8 cellular contexts compared by ENCODE assay signal in genomic region chr16:15949210-15950166, GRCh38. TPM values are rescaled to one million over a fixed set of nuclear protein-coding genes. Genes with fewer than 3 reads are reported as not detected.
A peak's percentile ranks its signal among the peaks of the same experiment; 100 is the strongest.
DNase-seq lines count a peak whose midpoint lies in the region; ATAC-seq, FAIRE-seq and TF ChIP-seq lines count a peak whose summit lies in the region.

Gene ABCC1 (plus strand): TSS chr16:15949616. CDS start chr16:15949752, 136 bp downstream.

- 0 out of 2 replicates have a peak, but pooled peaks cover 3% of the 10 kb centered on the region for H3K36me3 ChIP-seq in ACC112 (ENCODE audit: insufficient read depth, low read length)
- H3K36me3 ChIP-seq in iPS-18a (ENCODE audit: control insufficient read depth, low read depth, low read length): no peaks in the 10 kb centered on the region
- H3K36me3 ChIP-seq in small intestine (ENCODE audit: control insufficient read depth in 2 of 2, insufficient read depth in 2 of 2, low read length in 2 of 2): no peaks in the 10 kb centered on the region

- in situ Hi-C loops in astrocyte of the spinal cord (cut with HindIII; ENCODE audit: low sequenced_read_pairs): no loop called here

- H2AFZ ChIP-seq in ACC112 (ENCODE audit: low read length, unreplicated experiment): peak within 1 kb of the TSS; percentile 92

- H3K4me1 ChIP-seq in ACC112 (ENCODE audit: control insufficient read depth, insufficient read depth, low read length, unreplicated experiment) (peaks cover 33% of the 10 kb centered on the region), iPS-18a (ENCODE audit: control insufficient read depth, low read depth, low read length) (peaks cover 5% of the 10 kb centered on the region), small intestine (ENCODE audit: control insufficient read depth in 2 of 2, insufficient read depth in 1 of 2, low read depth in 1 of 2, low read length in 1 of 2) (peaks cover 0 to 15% of the 10 kb centered on the region in 2 donors)

- peaks cover 53% of the 10 kb centered on the region for H3K79me2 ChIP-seq in ACC112 (ENCODE audit: control insufficient read depth, insufficient read depth, low read length, unreplicated experiment)

- H3K9me3 ChIP-seq in iPS-18a (ENCODE audit: control insufficient read depth, low read depth, low read length): no peaks in the 10 kb centered on the region
- no peaks in the 10 kb centered on the region for H3K9me3 ChIP-seq in small intestine (ENCODE audit: control insufficient read depth, low read depth)

- H3K27ac ChIP-seq in ACC112 (ENCODE audit: low read depth, low read length): peak within 1 kb of the TSS; percentile 56
- H3K27ac ChIP-seq in iPS-18a (ENCODE audit: low read length): no peak within 1 kb of the TSS
- peak within 1 kb of the TSS; percentile 44 to 84 for H3K27ac ChIP-seq in small intestine (ENCODE audit: low read depth in 1 of 2, low read length in 1 of 2)

- 1 to 3% (median 1%) methylated on average over 52 to 112 of the region's 112 CpGs for WGBS in small intestine, 3 donors

- H3K27me3 ChIP-seq in ACC112 (ENCODE audit: insufficient read depth, low read length): no peaks in the 10 kb centered on the region
- H3K27me3 ChIP-seq in iPS-18a (ENCODE audit: control insufficient read depth, insufficient read depth, low read length): no peaks in the 10 kb centered on the region
- H3K27me3 ChIP-seq in small intestine (ENCODE audit: control insufficient read depth in 2 of 2, insufficient read depth in 2 of 2, low read length in 2 of 2): no peaks in the 10 kb centered on the region

- no peak for TF ChIP-seq CTCF in astrocyte of the spinal cord (IDR thresholded peaks at IDR 0.05; ENCODE audit: low read depth, low read length)

- FAIRE-seq in small intestine (lab: Jason Lieb, UNC): no peak

- H3K9ac ChIP-seq in iPS-18a (ENCODE audit: low read length): peak within 1 kb of the TSS; percentile 79

- peak; percentile 32 to 75 (median 49) for DNase-seq in T-helper 2 cell
- no peak for DNase-seq in astrocyte of the spinal cord (ENCODE audit: low read depth, low spot score)
- peak; percentile 56 for DNase-seq in small intestine
- DNase-seq in globus pallidus (ENCODE audit: low spot score): no peak

- H3K4me3 ChIP-seq in ACC112 (ENCODE audit: low read depth, low read length) (peak within 1 kb of the TSS; percentile 81), astrocyte of the spinal cord (ENCODE audit: low read depth, low read length) (peak within 1 kb of the TSS; percentile 77), iPS-18a (ENCODE audit: low read length) (peak within 1 kb of the TSS; percentile 76), small intestine (ENCODE audit: low read depth in 1 of 2, low read length in 2 of 2) (peak within 1 kb of the TSS; percentile 69 to 73)

- ATAC-seq in GM18907 (IDR thresholded peaks at IDR 0.05; ENCODE audit: unreplicated experiment) (peak; percentile 67), HG03565 (IDR thresholded peaks at IDR 0.05; ENCODE audit: unreplicated experiment) (peak; percentile 38)

RNA-seq across cellular contexts. Expression of gene ABCC1, which starts in this region (rescaled TPM):
- polyA plus RNA-seq in small intestine: 10 to 100 TPM in 1 of 3 donors, under 1 TPM in 2; 0.54 to 12.4 (median 0.89) TPM

Comparison
In these comparisons a context has a peak if more than half of its experiments do, and no peak if none do; other contexts are left out.
1. DNase-seq: peak in T-helper 2 cell (5 of 5) and small intestine (single experiment); none in astrocyte of the spinal cord (single experiment) and globus pallidus (single experiment).
2. Peak in every context shown above with its lines, with median percentiles within 50 percentile points of each other: H3K4me3 ChIP-seq.